1 cellular context compared by ENCODE assay signal in the genomic region with DNA sequence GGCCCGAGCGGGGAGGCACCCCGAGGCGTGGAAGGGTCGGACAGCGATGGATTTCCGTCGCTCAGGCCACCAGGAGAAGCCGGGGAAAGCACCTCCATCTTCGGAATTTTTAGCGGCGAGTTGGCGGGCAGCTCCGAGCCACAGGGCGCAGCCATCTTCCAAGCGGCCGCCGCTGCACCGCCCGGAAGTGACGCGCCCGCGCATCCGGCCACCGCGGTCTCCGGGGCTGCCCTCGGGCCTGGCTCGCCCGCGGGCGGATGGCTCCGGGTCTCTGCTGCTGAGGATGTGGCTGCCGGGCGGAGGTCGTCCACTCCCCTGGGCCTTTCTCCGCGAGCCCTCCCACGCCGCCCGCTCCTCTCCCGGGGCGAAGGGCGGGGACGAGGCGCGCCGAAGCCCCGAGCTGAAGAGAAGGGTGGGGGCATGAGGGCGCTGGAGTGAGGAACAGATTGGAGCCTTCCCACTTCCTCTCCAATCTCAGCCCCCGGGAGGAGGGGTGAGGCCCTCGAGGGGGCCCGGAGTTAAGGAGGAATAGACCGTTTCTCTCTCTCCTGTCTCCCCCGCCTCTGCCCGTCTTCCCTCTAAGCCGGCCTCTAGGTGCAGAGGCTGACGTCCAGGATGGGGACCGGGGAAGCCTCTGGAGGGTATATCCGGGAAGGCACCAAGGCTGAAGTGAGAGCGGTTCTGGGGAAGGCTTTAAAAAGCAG.
TF ChIP-seq lines count a peak whose summit lies in the region.

A gene (minus strand): TSS at position 181 of the 704 bp plus-strand sequence. CDS start 26 bp downstream, at position 155.

TF ChIP-seq in HepG2, 621 proteins besides CTCF, POLR2A, EP300 and RAD21 (continued from another document and continues in another):
- TF ChIP-seq ZNF670 (CRISPR knock-in tag; IDR thresholded peaks at IDR 0.05; ENCODE audit: borderline replicate concordance) (no peak), ZNF605 (CRISPR knock-in tag; IDR thresholded peaks at IDR 0.05) (peak; percentile 50; the same call in 1 of the 2 replicates), ZMYM3 (CRISPR knock-in tag; IDR thresholded peaks at IDR 0.05) (no peak), ZBTB20 (CRISPR knock-in tag; IDR thresholded peaks at IDR 0.05; ENCODE audit: borderline replicate concordance, low read depth) (no peak), TOPORS (CRISPR knock-in tag; IDR thresholded peaks at IDR 0.05) (peak; percentile 67; the same call in 1 of the 2 replicates), SP140L (CRISPR knock-in tag; IDR thresholded peaks at IDR 0.05; ENCODE audit: borderline replicate concordance) (no peak), RXRB (CRISPR knock-in tag; IDR thresholded peaks at IDR 0.05; ENCODE audit: borderline replicate concordance) (peak; percentile 45; the same call in 1 of the 2 replicates), MEIS2 (CRISPR knock-in tag; IDR thresholded peaks at IDR 0.05) (no peak), PHF21A (CRISPR knock-in tag; IDR thresholded peaks at IDR 0.05) (peak; percentile 51; the same call in 1 of the 2 replicates), ESRRA (CRISPR knock-in tag; IDR thresholded peaks at IDR 0.05; ENCODE audit: low read depth) (peak; percentile 47; the same call in 1 of the 2 replicates), GATA4 (IDR thresholded peaks at IDR 0.05; ENCODE audit: borderline replicate concordance, low read depth) (peak; percentile 67; the same call in 1 of the 2 replicates), U2AF2 (IDR thresholded peaks at IDR 0.05; ENCODE audit: low read depth, low read length) (no peak), SMARCE1 (IDR thresholded peaks at IDR 0.05; ENCODE audit: borderline replicate concordance) (no peak), SRSF1 (optimal IDR thresholded peaks at IDR 0.05; ENCODE audit: low read depth, low read length) (no peak), MEIS1 (CRISPR knock-in tag; IDR thresholded peaks at IDR 0.05; ENCODE audit: borderline replicate concordance) (peak; percentile 68), ASH2L (IDR thresholded peaks at IDR 0.05; ENCODE audit: insufficient read length, low read depth, low read length) (peak; percentile 88), ZNF460 (CRISPR knock-in tag; IDR thresholded peaks at IDR 0.05; ENCODE audit: borderline replicate concordance) (no peak), TSC22D2 (CRISPR knock-in tag; IDR thresholded peaks at IDR 0.05; ENCODE audit: borderline replicate concordance) (no peak), ISX (CRISPR knock-in tag; conservative IDR thresholded peaks at IDR 0.05) (no peak), ISL2 (CRISPR knock-in tag; IDR thresholded peaks at IDR 0.05) (peak; percentile 51; the same call in 1 of the 2 replicates), FLYWCH1 (CRISPR knock-in tag; IDR thresholded peaks at IDR 0.05) (no peak), ZKSCAN8 (CRISPR knock-in tag; IDR thresholded peaks at IDR 0.05; ENCODE audit: borderline replicate concordance) (no peak), EEA1 (CRISPR knock-in tag; IDR thresholded peaks at IDR 0.05; ENCODE audit: borderline replicate concordance) (peak; percentile 67; the same call in 1 of the 2 replicates), ZNF326 (CRISPR knock-in tag; IDR thresholded peaks at IDR 0.05; ENCODE audit: borderline replicate concordance) (no peak), TMF1 (CRISPR knock-in tag; IDR thresholded peaks at IDR 0.05; ENCODE audit: low read depth) (no peak), MAF1 (CRISPR knock-in tag; IDR thresholded peaks at IDR 0.05; ENCODE audit: borderline replicate concordance) (0 out of 2 replicates have a peak, but pooled peaks have one; percentile 19), SNAPC2 (CRISPR knock-in tag; IDR thresholded peaks at IDR 0.05) (peak; percentile 59; the same call in 1 of the 2 replicates), ZNF549 (CRISPR knock-in tag; IDR thresholded peaks at IDR 0.05) (no peak), ZNF780A (CRISPR knock-in tag; IDR thresholded peaks at IDR 0.05) (no peak), ZNF331 (CRISPR knock-in tag; IDR thresholded peaks at IDR 0.05) (peak; percentile 59)
- TF ChIP-seq, protein P1, sequence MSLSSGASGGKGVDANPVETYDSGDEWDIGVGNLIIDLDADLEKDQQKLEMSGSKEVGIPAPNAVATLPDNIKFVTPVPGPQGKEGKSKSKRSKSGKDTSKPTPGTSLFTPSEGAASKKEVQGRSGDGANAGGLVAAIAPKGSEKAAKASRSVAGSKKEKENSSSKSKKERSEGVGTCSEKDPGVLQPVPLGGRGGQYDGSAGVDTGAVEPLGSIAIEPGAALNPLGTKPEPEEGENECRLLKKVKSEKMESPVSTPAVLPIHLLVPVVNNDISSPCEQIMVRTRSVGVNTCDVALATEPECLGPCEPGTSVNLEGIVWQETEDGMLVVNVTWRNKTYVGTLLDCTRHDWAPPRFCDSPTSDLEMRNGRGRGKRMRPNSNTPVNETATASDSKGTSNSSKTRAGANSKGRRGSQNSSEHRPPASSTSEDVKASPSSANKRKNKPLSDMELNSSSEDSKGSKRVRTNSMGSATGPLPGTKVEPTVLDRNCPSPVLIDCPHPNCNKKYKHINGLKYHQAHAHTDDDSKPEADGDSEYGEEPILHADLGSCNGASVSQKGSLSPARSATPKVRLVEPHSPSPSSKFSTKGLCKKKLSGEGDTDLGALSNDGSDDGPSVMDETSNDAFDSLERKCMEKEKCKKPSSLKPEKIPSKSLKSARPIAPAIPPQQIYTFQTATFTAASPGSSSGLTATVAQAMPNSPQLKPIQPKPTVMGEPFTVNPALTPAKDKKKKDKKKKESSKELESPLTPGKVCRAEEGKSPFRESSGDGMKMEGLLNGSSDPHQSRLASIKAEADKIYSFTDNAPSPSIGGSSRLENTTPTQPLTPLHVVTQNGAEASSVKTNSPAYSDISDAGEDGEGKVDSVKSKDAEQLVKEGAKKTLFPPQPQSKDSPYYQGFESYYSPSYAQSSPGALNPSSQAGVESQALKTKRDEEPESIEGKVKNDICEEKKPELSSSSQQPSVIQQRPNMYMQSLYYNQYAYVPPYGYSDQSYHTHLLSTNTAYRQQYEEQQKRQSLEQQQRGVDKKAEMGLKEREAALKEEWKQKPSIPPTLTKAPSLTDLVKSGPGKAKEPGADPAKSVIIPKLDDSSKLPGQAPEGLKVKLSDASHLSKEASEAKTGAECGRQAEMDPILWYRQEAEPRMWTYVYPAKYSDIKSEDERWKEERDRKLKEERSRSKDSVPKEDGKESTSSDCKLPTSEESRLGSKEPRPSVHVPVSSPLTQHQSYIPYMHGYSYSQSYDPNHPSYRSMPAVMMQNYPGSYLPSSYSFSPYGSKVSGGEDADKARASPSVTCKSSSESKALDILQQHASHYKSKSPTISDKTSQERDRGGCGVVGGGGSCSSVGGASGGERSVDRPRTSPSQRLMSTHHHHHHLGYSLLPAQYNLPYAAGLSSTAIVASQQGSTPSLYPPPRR (CRISPR knock-in tag; IDR thresholded peaks at IDR 0.05; ENCODE audit: borderline replicate concordance) = peak; percentile 59; the same call in 1 of the 2 replicates
- TF ChIP-seq, protein P2, sequence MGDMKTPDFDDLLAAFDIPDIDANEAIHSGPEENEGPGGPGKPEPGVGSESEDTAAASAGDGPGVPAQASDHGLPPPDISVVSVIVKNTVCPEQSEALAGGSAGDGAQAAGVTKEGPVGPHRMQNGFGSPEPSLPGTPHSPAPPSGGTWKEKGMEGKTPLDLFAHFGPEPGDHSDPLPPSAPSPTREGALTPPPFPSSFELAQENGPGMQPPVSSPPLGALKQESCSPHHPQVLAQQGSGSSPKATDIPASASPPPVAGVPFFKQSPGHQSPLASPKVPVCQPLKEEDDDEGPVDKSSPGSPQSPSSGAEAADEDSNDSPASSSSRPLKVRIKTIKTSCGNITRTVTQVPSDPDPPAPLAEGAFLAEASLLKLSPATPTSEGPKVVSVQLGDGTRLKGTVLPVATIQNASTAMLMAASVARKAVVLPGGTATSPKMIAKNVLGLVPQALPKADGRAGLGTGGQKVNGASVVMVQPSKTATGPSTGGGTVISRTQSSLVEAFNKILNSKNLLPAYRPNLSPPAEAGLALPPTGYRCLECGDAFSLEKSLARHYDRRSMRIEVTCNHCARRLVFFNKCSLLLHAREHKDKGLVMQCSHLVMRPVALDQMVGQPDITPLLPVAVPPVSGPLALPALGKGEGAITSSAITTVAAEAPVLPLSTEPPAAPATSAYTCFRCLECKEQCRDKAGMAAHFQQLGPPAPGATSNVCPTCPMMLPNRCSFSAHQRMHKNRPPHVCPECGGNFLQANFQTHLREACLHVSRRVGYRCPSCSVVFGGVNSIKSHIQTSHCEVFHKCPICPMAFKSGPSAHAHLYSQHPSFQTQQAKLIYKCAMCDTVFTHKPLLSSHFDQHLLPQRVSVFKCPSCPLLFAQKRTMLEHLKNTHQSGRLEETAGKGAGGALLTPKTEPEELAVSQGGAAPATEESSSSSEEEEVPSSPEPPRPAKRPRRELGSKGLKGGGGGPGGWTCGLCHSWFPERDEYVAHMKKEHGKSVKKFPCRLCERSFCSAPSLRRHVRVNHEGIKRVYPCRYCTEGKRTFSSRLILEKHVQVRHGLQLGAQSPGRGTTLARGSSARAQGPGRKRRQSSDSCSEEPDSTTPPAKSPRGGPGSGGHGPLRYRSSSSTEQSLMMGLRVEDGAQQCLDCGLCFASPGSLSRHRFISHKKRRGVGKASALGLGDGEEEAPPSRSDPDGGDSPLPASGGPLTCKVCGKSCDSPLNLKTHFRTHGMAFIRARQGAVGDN (CRISPR knock-in tag; IDR thresholded peaks at IDR 0.05) = peak; percentile 91
- TF ChIP-seq, protein P3, sequence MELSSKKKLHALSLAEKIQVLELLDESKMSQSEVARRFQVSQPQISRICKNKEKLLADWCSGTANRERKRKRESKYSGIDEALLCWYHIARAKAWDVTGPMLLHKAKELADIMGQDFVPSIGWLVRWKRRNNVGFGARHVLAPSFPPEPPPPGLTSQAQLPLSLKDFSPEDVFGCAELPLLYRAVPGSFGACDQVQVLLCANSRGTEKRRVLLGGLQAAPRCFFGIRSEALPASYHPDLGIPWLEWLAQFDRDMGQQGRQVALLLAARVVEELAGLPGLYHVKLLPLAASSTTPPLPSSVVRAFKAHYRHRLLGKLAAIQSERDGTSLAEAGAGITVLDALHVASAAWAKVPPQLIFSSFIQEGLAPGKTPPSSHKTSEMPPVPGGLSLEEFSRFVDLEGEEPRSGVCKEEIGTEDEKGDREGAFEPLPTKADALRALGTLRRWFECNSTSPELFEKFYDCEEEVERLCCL (CRISPR knock-in tag; IDR thresholded peaks at IDR 0.05; ENCODE audit: borderline replicate concordance) = peak; percentile 55; the same call in 1 of the 2 replicates
- TF ChIP-seq, protein P4, sequence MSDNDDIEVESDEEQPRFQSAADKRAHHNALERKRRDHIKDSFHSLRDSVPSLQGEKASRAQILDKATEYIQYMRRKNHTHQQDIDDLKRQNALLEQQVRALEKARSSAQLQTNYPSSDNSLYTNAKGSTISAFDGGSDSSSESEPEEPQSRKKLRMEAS (IDR thresholded peaks at IDR 0.05) = peak; percentile 65
- TF ChIP-seq, protein P5, sequence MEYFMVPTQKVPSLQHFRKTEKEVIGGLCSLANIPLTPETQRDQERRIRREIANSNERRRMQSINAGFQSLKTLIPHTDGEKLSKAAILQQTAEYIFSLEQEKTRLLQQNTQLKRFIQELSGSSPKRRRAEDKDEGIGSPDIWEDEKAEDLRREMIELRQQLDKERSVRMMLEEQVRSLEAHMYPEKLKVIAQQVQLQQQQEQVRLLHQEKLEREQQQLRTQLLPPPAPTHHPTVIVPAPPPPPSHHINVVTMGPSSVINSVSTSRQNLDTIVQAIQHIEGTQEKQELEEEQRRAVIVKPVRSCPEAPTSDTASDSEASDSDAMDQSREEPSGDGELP (IDR thresholded peaks at IDR 0.05; ENCODE audit: borderline replicate concordance, low read depth) = no peak
- TF ChIP-seq, protein P6, sequence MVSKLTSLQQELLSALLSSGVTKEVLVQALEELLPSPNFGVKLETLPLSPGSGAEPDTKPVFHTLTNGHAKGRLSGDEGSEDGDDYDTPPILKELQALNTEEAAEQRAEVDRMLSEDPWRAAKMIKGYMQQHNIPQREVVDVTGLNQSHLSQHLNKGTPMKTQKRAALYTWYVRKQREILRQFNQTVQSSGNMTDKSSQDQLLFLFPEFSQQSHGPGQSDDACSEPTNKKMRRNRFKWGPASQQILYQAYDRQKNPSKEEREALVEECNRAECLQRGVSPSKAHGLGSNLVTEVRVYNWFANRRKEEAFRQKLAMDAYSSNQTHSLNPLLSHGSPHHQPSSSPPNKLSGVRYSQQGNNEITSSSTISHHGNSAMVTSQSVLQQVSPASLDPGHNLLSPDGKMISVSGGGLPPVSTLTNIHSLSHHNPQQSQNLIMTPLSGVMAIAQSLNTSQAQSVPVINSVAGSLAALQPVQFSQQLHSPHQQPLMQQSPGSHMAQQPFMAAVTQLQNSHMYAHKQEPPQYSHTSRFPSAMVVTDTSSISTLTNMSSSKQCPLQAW (CRISPR knock-in tag; IDR thresholded peaks at IDR 0.05) = peak; percentile 54; the same call in 1 of the 2 replicates
- TF ChIP-seq, protein P7, sequence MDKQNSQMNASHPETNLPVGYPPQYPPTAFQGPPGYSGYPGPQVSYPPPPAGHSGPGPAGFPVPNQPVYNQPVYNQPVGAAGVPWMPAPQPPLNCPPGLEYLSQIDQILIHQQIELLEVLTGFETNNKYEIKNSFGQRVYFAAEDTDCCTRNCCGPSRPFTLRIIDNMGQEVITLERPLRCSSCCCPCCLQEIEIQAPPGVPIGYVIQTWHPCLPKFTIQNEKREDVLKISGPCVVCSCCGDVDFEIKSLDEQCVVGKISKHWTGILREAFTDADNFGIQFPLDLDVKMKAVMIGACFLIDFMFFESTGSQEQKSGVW (CRISPR knock-in tag; IDR thresholded peaks at IDR 0.05; ENCODE audit: borderline replicate concordance) = no peak
- TF ChIP-seq, protein P8, sequence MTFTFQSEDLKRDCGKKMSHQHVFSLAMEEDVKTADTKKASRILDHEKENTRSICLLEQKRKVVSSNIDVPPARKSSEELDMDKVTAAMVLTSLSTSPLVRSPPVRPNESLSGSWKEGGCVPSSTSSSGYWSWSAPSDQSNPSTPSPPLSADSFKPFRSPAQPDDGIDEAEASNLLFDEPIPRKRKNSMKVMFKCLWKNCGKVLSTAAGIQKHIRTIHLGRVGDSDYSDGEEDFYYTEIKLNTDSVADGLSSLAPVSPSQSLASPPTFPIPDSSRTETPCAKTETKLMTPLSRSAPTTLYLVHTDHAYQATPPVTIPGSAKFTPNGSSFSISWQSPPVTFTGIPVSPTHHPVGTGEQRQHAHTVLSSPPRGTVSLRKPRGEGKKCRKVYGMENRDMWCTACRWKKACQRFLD (CRISPR knock-in tag; IDR thresholded peaks at IDR 0.05; ENCODE audit: borderline replicate concordance) = peak; percentile 55; the same call in 1 of the 2 replicates
- TF ChIP-seq, protein P9, sequence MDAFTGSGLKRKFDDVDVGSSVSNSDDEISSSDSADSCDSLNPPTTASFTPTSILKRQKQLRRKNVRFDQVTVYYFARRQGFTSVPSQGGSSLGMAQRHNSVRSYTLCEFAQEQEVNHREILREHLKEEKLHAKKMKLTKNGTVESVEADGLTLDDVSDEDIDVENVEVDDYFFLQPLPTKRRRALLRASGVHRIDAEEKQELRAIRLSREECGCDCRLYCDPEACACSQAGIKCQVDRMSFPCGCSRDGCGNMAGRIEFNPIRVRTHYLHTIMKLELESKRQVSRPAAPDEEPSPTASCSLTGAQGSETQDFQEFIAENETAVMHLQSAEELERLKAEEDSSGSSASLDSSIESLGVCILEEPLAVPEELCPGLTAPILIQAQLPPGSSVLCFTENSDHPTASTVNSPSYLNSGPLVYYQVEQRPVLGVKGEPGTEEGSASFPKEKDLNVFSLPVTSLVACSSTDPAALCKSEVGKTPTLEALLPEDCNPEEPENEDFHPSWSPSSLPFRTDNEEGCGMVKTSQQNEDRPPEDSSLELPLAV (CRISPR knock-in tag; conservative IDR thresholded peaks at IDR 0.05; ENCODE audit: low read depth) = 0 out of 2 replicates have a peak, but pooled peaks have one; percentile 11
